Comparison of ENCODE assay signal across 12 cellular contexts in the genomic region with DNA sequence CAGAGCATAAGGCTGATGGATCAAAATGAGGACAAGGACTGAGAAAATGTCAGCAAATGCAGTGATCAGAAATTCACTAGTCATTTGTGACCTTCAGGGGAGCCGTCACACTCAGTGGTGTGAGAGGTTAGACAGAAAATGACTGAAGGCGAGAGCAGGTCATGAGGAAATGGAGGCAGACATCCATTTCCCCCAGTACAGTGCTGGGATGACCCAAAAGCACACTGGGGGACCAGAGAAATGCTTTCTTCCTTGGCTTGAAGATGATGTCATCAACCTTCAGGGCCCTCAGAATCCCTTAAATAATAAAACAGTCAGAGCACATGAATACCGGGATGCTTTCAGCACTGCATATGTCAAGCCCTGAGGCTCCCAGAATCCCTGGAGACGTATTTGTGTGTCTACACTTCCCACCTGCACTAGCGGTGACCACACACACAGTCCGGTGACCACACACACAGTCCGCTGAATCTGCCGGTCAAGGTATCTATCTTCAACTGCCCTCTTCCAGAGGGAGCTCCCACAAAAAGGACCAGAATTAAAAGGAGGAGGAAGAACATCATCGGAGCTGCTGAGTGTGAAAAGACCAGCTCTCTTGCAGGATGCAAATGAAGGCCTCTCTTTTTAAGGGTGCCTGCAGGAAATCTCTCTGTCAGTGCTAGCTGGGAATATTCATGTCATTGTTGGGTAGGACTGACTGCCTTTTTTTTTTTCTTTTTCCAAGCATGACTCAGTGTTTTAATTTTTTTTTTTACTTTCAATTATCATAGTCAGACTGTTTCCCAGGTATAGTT. TPM values are rescaled to one million over a fixed set of nuclear protein-coding genes. Genes with fewer than 3 reads are reported as not detected.
DNase-seq lines count a peak whose midpoint lies in the region; FAIRE-seq and TF ChIP-seq lines count a peak whose summit lies in the region.
"Had no signal": no experiment of that assay in that cellular context is flagged by ENCODE, and none has a peak within 500 bp of the region (broad histone marks: within the 10 kb centered on the region; RNA-seq: fewer than 3 reads in every experiment).

No MANE protein-coding gene starts in this region.

- no peak overlapping the region for H3K4ac ChIP-seq in H1 (replicated peaks; ENCODE audit: insufficient read length, low read depth, low read length)

- no peaks in the 10 kb centered on the region for H3K27me3 Mint-ChIP-seq in activated naive CD4-positive, alpha-beta T cell treated with anti-CD3 and anti-CD28 coated beads, Interleukin-2, amount 50 U/mL, for 24 hours
- no peaks in the 10 kb centered on the region for H3K27me3 Mint-ChIP-seq in activated naive CD4-positive, alpha-beta T cell treated with anti-CD3 and anti-CD28 coated beads for 36 hours (ENCODE audit: low read depth)

- H3K27ac Mint-ChIP-seq in activated naive CD4-positive, alpha-beta T cell treated with anti-CD3 and anti-CD28 coated beads, Interleukin-2, amount 50 U/mL, for 24 hours = peak overlapping the region; percentile 74
- no peak overlapping the region for H3K27ac Mint-ChIP-seq in activated naive CD4-positive, alpha-beta T cell treated with anti-CD3 and anti-CD28 coated beads for 36 hours
- H3K27ac Mint-ChIP-seq: activated T-helper 1 cell treated with anti-CD3 and anti-CD28 coated beads, Interleukin-12 subunit alpha, Interleukin-12 subunit beta, Interleukin-2, Interleukin-4 antibody, amounts not matched to agents 30 ng/mL and 10 ng/mL and 1 ng/mL, durations not matched to agents 14 hours and 24 hours and 36 hours had no signal

- peak overlapping the region; percentile 32; the same call in 1 of the 2 replicates for H2BK12ac ChIP-seq in H1 (ENCODE audit: low read depth, low read length)

- TF ChIP-seq RAD21 in H1 (IDR thresholded peaks at IDR 0.05 in 1 of 2, conservative IDR thresholded peaks at IDR 0.05 in 1 of 2; ENCODE audit: low read depth in 2 of 2, low read length in 2 of 2) = no peak

- TF ChIP-seq CTCF in H1 (IDR thresholded peaks at IDR 0.05; ENCODE audit: control extremely low read depth in 1 of 3, insufficient read depth in 1 of 3, low read depth in 1 of 3, low read length in 3 of 3) = no peak
- no peak for TF ChIP-seq CTCF in smooth muscle cell (IDR thresholded peaks at IDR 0.05; ENCODE audit: borderline replicate concordance, insufficient read depth, poor library complexity, severe bottlenecking)

- no peak overlapping the region for H3K14ac ChIP-seq in H1 (ENCODE audit: insufficient read length)

- H3K4me1 ChIP-seq in H1 (replicated peaks in 1 of 4; ENCODE audit: control insufficient read depth in 3 of 4, insufficient read depth in 4 of 4, low read length in 3 of 4) = peaks cover 35 to 67% (median 64%) of the 10 kb centered on the region in 4 experiments
- H3K4me1 ChIP-seq in smooth muscle cell (ENCODE audit: low read depth) = peaks cover 19% of the 10 kb centered on the region

- no peaks in the 10 kb centered on the region for H3K9me3 ChIP-seq in H1 (ENCODE audit: insufficient read depth in 2 of 2, low read depth in 1 of 2, low read length in 1 of 2)
- no peaks in the 10 kb centered on the region for H3K9me3 ChIP-seq in smooth muscle cell (replicated peaks; ENCODE audit: low read depth)
- H3K9me3 ChIP-seq: neutrophil had no signal

- POLR2A ChIA-PET in H1 (lab: Charles Lee; ENCODE audit: partially characterized antibody) = interaction anchor here (0.6 to 1.7 kb wide), 7 partner anchors 7 to 113 kb away, joined by 3 to 6 read pairs (median 4); a partner anchor contains a TSS

- H3K9me3 Mint-ChIP-seq in activated naive CD4-positive, alpha-beta T cell treated with anti-CD3 and anti-CD28 coated beads, Interleukin-2, amount 50 U/mL, for 24 hours = no peaks in the 10 kb centered on the region
- H3K9me3 Mint-ChIP-seq in activated naive CD4-positive, alpha-beta T cell treated with anti-CD3 and anti-CD28 coated beads for 36 hours = no peaks in the 10 kb centered on the region
- H3K9me3 Mint-ChIP-seq: activated T-helper 1 cell treated with anti-CD3 and anti-CD28 coated beads, Interleukin-12 subunit alpha, Interleukin-12 subunit beta, Interleukin-2, Interleukin-4 antibody, amounts not matched to agents 30 ng/mL and 10 ng/mL and 1 ng/mL, durations not matched to agents 14 hours and 24 hours and 36 hours had no signal

- intact Hi-C loops in activated naive CD4-positive, alpha-beta T cell treated with anti-CD3 and anti-CD28 coated beads for 36 hours (cut with micrococcal nuclease) = no loop called here

- no peak; a peak in 1 of 3 replicates for TF ChIP-seq POLR2A in H1 (IDR thresholded peaks at IDR 0.05; ENCODE audit: control extremely low read depth in 1 of 2, low read depth in 2 of 2, low read length in 2 of 2)

- H3K36me3 ChIP-seq in H1 (ENCODE audit: control insufficient read depth in 2 of 4, insufficient read depth in 4 of 4, low read length in 3 of 4) = no peaks in the 10 kb centered on the region
- no peaks in the 10 kb centered on the region for H3K36me3 ChIP-seq in smooth muscle cell (ENCODE audit: low read depth)
- H3K36me3 ChIP-seq: neutrophil had no signal

- no peak overlapping the region; the same call in 1 of the 2 replicates for H2BK20ac ChIP-seq in H1 (ENCODE audit: low read length)

- no peak overlapping the region for H3K9ac ChIP-seq in H1 (replicated peaks in 1 of 4; ENCODE audit: extremely low read depth in 1 of 4, low read depth in 3 of 4, low read length in 3 of 4)
- H3K9ac ChIP-seq in smooth muscle cell (ENCODE audit: low read depth) = no peak overlapping the region

- CTCF ChIA-PET in activated naive CD4-positive, alpha-beta T cell treated with anti-CD3 and anti-CD28 coated beads for 36 hours (lab: Charles Lee) = interaction anchor here (1.0 to 1.5 kb wide), 3 partner anchors 22 to 47 kb away, joined by 4 to 9 read pairs (median 4); a partner anchor contains a TSS
- CTCF ChIA-PET in H1 (lab: Charles Lee; ENCODE audit: partially characterized antibody) = interaction anchor here (0.6 to 3.2 kb wide), 17 partner anchors 9 to 1099 kb away, joined by 3 to 20 read pairs (median 6); a partner anchor contains a TSS

- H3K79me1 ChIP-seq in H1 (ENCODE audit: low read depth, low read length) = peaks cover 18% of the 10 kb centered on the region

- H4K5ac ChIP-seq in H1 (ENCODE audit: insufficient read length, low read depth, low read length) = peak overlapping the region; percentile 3

- 15% methylated on average over 9 of the region's 9 CpGs; no CpG with 5 or more reads in 1 of the 2 experiments for WGBS in H1 (ENCODE audit: extremely low coverage in 1 of 2, insufficient coverage in 1 of 2, insufficient read length in 1 of 2, insufficient replicate concordance in 2 of 2, low coverage in 1 of 2, low lambda C conversion rate in 2 of 2, missing lambda C conversion rate in 1 of 2), 2 experiments
- WGBS in smooth muscle cell (ENCODE audit: low lambda C conversion rate) = 54% methylated on average over 9 of the region's 9 CpGs

- no peaks in the 10 kb centered on the region for H3K23me2 ChIP-seq in H1 (ENCODE audit: low read depth, low read length)

- H3K18ac ChIP-seq in H1 (ENCODE audit: extremely low read depth, low read length) = peak overlapping the region; percentile 53

- H2BK5ac ChIP-seq in H1 (ENCODE audit: low read depth, low read length) = peak overlapping the region; percentile 85

- H4K20me1 ChIP-seq in H1 (replicated peaks in 1 of 2; ENCODE audit: control insufficient read depth in 1 of 2, insufficient read depth in 2 of 2, low read length in 2 of 2) = peaks cover 15 to 31% of the 10 kb centered on the region in 2 experiments
- H4K20me1 ChIP-seq in smooth muscle cell (ENCODE audit: low read depth) = peaks cover 100% of the 10 kb centered on the region

- H2BK120ac ChIP-seq in H1 (replicated peaks; ENCODE audit: low read depth, low read length) = no peak overlapping the region

- H3K4me3 ChIP-seq in H1 (ENCODE audit: extremely low read depth in 1 of 4, insufficient read depth in 2 of 4, low read depth in 3 of 4, low read length in 4 of 4) = peak overlapping the region in 1 of 4 experiments; percentile 31; a peak in 2 of 8 replicates
- H3K4me3 ChIP-seq in smooth muscle cell = no peak overlapping the region

- H2BK15ac ChIP-seq in H1 (ENCODE audit: low read length) = no peak overlapping the region

- no peak overlapping the region for H3K4me3 Mint-ChIP-seq in activated naive CD4-positive, alpha-beta T cell treated with anti-CD3 and anti-CD28 coated beads, Interleukin-2, amount 50 U/mL, for 24 hours
- no peak overlapping the region for H3K4me3 Mint-ChIP-seq in activated naive CD4-positive, alpha-beta T cell treated with anti-CD3 and anti-CD28 coated beads for 36 hours
- H3K4me3 Mint-ChIP-seq: activated T-helper 1 cell treated with anti-CD3 and anti-CD28 coated beads, Interleukin-12 subunit alpha, Interleukin-12 subunit beta, Interleukin-2, Interleukin-4 antibody, amounts not matched to agents 30 ng/mL and 10 ng/mL and 1 ng/mL, durations not matched to agents 14 hours and 24 hours and 36 hours had no signal

- no peak overlapping the region for H3K56ac ChIP-seq in H1 (replicated peaks; ENCODE audit: insufficient read length, low read depth, low read length)

- H2AFZ ChIP-seq in H1 (ENCODE audit: low read length) (no peak overlapping the region), smooth muscle cell (ENCODE audit: low read depth) (no peak overlapping the region)

- H3K79me2 ChIP-seq in H1 (ENCODE audit: control insufficient read depth in 1 of 2, insufficient read depth in 2 of 2, low read length in 2 of 2) (peaks cover 26 to 93% of the 10 kb centered on the region in 2 experiments), smooth muscle cell (ENCODE audit: low read depth) (peaks cover 83% of the 10 kb centered on the region)

- H3K4me2 ChIP-seq in H1 (ENCODE audit: insufficient read depth in 1 of 2, low read depth in 2 of 2, low read length in 2 of 2) = peak overlapping the region; percentile 56 to 65
- H3K4me2 ChIP-seq in smooth muscle cell = peak overlapping the region; percentile 20

- peaks cover 79% of the 10 kb centered on the region for H3K4me1 Mint-ChIP-seq in activated naive CD4-positive, alpha-beta T cell treated with anti-CD3 and anti-CD28 coated beads, Interleukin-2, amount 50 U/mL, for 24 hours
- H3K4me1 Mint-ChIP-seq in activated naive CD4-positive, alpha-beta T cell treated with anti-CD3 and anti-CD28 coated beads for 36 hours (ENCODE audit: low read depth) = peaks cover 69% of the 10 kb centered on the region

- H4K91ac ChIP-seq in H1 (replicated peaks; ENCODE audit: insufficient read length, low read length) = peak overlapping the region; percentile 38

- H3K36me3 Mint-ChIP-seq in activated naive CD4-positive, alpha-beta T cell treated with anti-CD3 and anti-CD28 coated beads, Interleukin-2, amount 50 U/mL, for 24 hours = peaks cover 4% of the 10 kb centered on the region
- no peaks in the 10 kb centered on the region for H3K36me3 Mint-ChIP-seq in activated naive CD4-positive, alpha-beta T cell treated with anti-CD3 and anti-CD28 coated beads for 36 hours (ENCODE audit: low read depth)

- no peak for TF ChIP-seq EP300 in H1 (IDR thresholded peaks at IDR 0.05; ENCODE audit: borderline replicate concordance in 1 of 2, low read depth in 2 of 2, low read length in 2 of 2)

- H2AK5ac ChIP-seq in H1 (ENCODE audit: low read depth, low read length) = peak overlapping the region; percentile 71; the same call in 1 of the 2 replicates

- H4K8ac ChIP-seq in H1 (ENCODE audit: extremely low read depth, insufficient read depth, low read length) = no peak overlapping the region

- no peaks in the 10 kb centered on the region for H3F3A ChIP-seq in smooth muscle cell (ENCODE audit: low read depth)

- no peaks in the 10 kb centered on the region for H3K27me3 ChIP-seq in H1 (replicated peaks in 1 of 4; ENCODE audit: control insufficient read depth in 3 of 4, extremely low read depth in 1 of 4, insufficient read depth in 3 of 4, low read length in 3 of 4)
- H3K27me3 ChIP-seq in smooth muscle cell (ENCODE audit: low read depth) = no peaks in the 10 kb centered on the region
- H3K27me3 ChIP-seq: neutrophil had no signal

- no peak for FAIRE-seq in H1 (lab: Jason Lieb, UNC)

- no peak overlapping the region for H3K23ac ChIP-seq in H1 (ENCODE audit: insufficient read length)

- no peak for DNase-seq in activated naive CD4-positive, alpha-beta T cell treated with anti-CD3 and anti-CD28 coated beads for 36 hours
- DNase-seq in OCI-M1 (lab: John Stamatoyannopoulos, UW) = peak; percentile 39
- no peak for DNase-seq in H1 (ENCODE audit: low read depth in 1 of 2, low spot score in 2 of 2)
- no peak for DNase-seq in smooth muscle cell (lab: John Stamatoyannopoulos, UW; ENCODE audit: unreplicated experiment)
- DNase-seq in NCI-H128 (lab: John Stamatoyannopoulos, UW; ENCODE audit: unreplicated experiment) = no peak
- DNase-seq in NCI-H1930 (lab: John Stamatoyannopoulos, UW) = no peak
- no peak for DNase-seq in ureter (ENCODE audit: low spot score)
- DNase-seq: NCI-H510A had no signal

- H3K27ac ChIP-seq in H1 (ENCODE audit: low read depth, low read length) (peak overlapping the region; percentile 22; the same call in 1 of the 2 replicates), smooth muscle cell (ENCODE audit: low read depth) (peak overlapping the region; percentile 44)
- H3K27ac ChIP-seq: neutrophil had no signal

RNA-seq across cellular contexts. Expression of a gene that starts 8.2 kb away (rescaled TPM):
- total RNA-seq in activated naive CD4-positive, alpha-beta T cell treated with anti-CD3 and anti-CD28 coated beads for 36 hours = 10 to 100 TPM; 18.8 TPM
- 63.0 and 65.6 TPM in 2 replicates for total RNA-seq in H1 (2021; fragmentation: NEBNext Ultra II Directional; extraction: Animal tissue kit (Norgen Biotek cat#: 25700))
- 24.4 and 34.1 TPM in 2 replicates for polyA plus RNA-seq in H1 (2011; rRNA removed)
- polyA plus RNA-seq in H1 (2011; cell fraction: cytosol; rRNA removed) = 26.6 TPM
- 63.4 TPM for polyA plus RNA-seq in H1 (2011; cell fraction: nucleus; rRNA removed)
- 37.4 to 63.3 TPM (median 56.2 TPM) in 4 replicates for polyA plus RNA-seq in H1 (2012, experiment 1 of 2)
- polyA plus RNA-seq in H1 (2012, experiment 2 of 2) = 31.8 TPM
- 25.8 TPM for polyA plus RNA-seq in H1 (2013, experiment 1 of 2)
- 23.6 TPM for polyA plus RNA-seq in H1 (2013, experiment 2 of 2)
- 119 and 174 TPM in 2 replicates for polyA minus RNA-seq in H1 (2011; rRNA and poly(A)+ RNA removed)
- polyA minus RNA-seq in H1 (2011; cell fraction: cytosol; rRNA and poly(A)+ RNA removed) = 36.0 TPM
- 29.6 TPM for polyA minus RNA-seq in H1 (2011; cell fraction: nucleus; rRNA and poly(A)+ RNA removed)
- 7.6 and 10.1 TPM in 2 replicates for total RNA-seq in smooth muscle cell
- polyA plus RNA-seq in smooth muscle cell = 12.1 and 15.2 TPM in 2 replicates
- total RNA-seq in ureter = 30.3 TPM

RNA-seq across cellular contexts. Expression of a gene that starts 22.7 kb away (rescaled TPM):
- not detected for total RNA-seq in activated naive CD4-positive, alpha-beta T cell treated with anti-CD3 and anti-CD28 coated beads for 36 hours
- not detected in 2 replicates for total RNA-seq in H1 (2021; fragmentation: NEBNext Ultra II Directional; extraction: Animal tissue kit (Norgen Biotek cat#: 25700))
- polyA plus RNA-seq in H1 (2011; rRNA removed) = 0.53 and 1.1 TPM in 2 replicates
- polyA plus RNA-seq in H1 (2011; cell fraction: cytosol; rRNA removed) = 0.43 TPM
- 1.5 TPM for polyA plus RNA-seq in H1 (2011; cell fraction: nucleus; rRNA removed)
- polyA plus RNA-seq in H1 (2012, experiment 1 of 2) = 0.46 to 0.76 TPM (median 0.68 TPM) in 4 replicates
- polyA plus RNA-seq in H1 (2012, experiment 2 of 2) = not detected
- polyA plus RNA-seq in H1 (2013, experiment 1 of 2) = 0.16 TPM
- polyA plus RNA-seq in H1 (2013, experiment 2 of 2) = 0.13 TPM
- polyA minus RNA-seq in H1 (2011; rRNA and poly(A)+ RNA removed) = not detected in 2 replicates
- not detected for polyA minus RNA-seq in H1 (2011; cell fraction: cytosol; rRNA and poly(A)+ RNA removed)
- not detected for polyA minus RNA-seq in H1 (2011; cell fraction: nucleus; rRNA and poly(A)+ RNA removed)
- not detected in 2 replicates for total RNA-seq in smooth muscle cell
- 0.15 TPM in 1 of 2 replicates, not detected in the other for polyA plus RNA-seq in smooth muscle cell
- total RNA-seq in ureter = not detected
- total RNA-seq: activated T-helper 1 cell treated with anti-CD3 and anti-CD28 coated beads, Interleukin-12 subunit alpha, Interleukin-12 subunit beta, Interleukin-2, Interleukin-4 antibody, amounts not matched to agents 30 ng/mL and 10 ng/mL and 1 ng/mL, durations not matched to agents 14 hours and 24 hours and 36 hours; urinary bladder had no signal
- polyA plus RNA-seq: urinary bladder had no signal

RNA-seq across cellular contexts. Expression of a gene that starts 56.5 kb away (rescaled TPM):
- 10 to 100 TPM; 13.3 to 13.4 TPM for total RNA-seq in activated naive CD4-positive, alpha-beta T cell treated with anti-CD3 and anti-CD28 coated beads for 36 hours
- total RNA-seq in H1 (2021; fragmentation: NEBNext Ultra II Directional; extraction: Animal tissue kit (Norgen Biotek cat#: 25700)) = 25.9 and 26.2 TPM in 2 replicates
- polyA plus RNA-seq in H1 (2011; rRNA removed) (21.2 and 27.9 TPM in 2 replicates), smooth muscle cell (20.5 and 25.4 TPM in 2 replicates)
- polyA plus RNA-seq in H1 (2011; cell fraction: cytosol; rRNA removed) = 15.5 TPM
- 46.6 TPM for polyA plus RNA-seq in H1 (2011; cell fraction: nucleus; rRNA removed)
- polyA plus RNA-seq in H1 (2012, experiment 1 of 2) = 16.4 to 25.4 TPM (median 22.4 TPM) in 4 replicates
- polyA plus RNA-seq in H1 (2012, experiment 2 of 2) = 15.6 TPM
- polyA plus RNA-seq in H1 (2013, experiment 1 of 2) = 30.8 TPM
- polyA plus RNA-seq in H1 (2013, experiment 2 of 2) = 30.3 TPM
- polyA minus RNA-seq in H1 (2011; rRNA and poly(A)+ RNA removed) = 12.5 and 16.5 TPM in 2 replicates
- polyA minus RNA-seq in H1 (2011; cell fraction: cytosol; rRNA and poly(A)+ RNA removed) = 16.4 TPM
- 22.9 TPM for polyA minus RNA-seq in H1 (2011; cell fraction: nucleus; rRNA and poly(A)+ RNA removed)
- total RNA-seq in smooth muscle cell (4.9 and 12.2 TPM in 2 replicates), ureter (41.6 TPM)
